ENCODE assay signal across 11 cellular contexts in genomic region chr4:102819588-102820365, GRCh38. TPM values are rescaled to one million over a fixed set of nuclear protein-coding genes. Genes with fewer than 3 reads are reported as not detected.
DNase-seq lines count a peak whose midpoint lies in the region; ATAC-seq and TF ChIP-seq lines count a peak whose summit lies in the region.
"Had no signal": no experiment of that assay in that cellular context is flagged by ENCODE, and none has a peak within 500 bp of the region (broad histone marks: within the 10 kb centered on the region; RNA-seq: fewer than 3 reads in every experiment).

No MANE protein-coding gene starts in this region.

- ATAC-seq in GM23338 (no peak), GM19463 (IDR thresholded peaks at IDR 0.05; ENCODE audit: unreplicated experiment) (no peak)

- peak overlapping the region; percentile 39 for H3K4me2 ChIP-seq in GM23338

- peaks cover 83% of the 10 kb centered on the region for H4K20me1 ChIP-seq in GM23338 (replicated peaks; ENCODE audit: insufficient read depth)

- H3K4me1 Mint-ChIP-seq in GM23338 = peaks cover 74% of the 10 kb centered on the region

- H3K4me1 ChIP-seq in GM23338 (ENCODE audit: insufficient read depth) = peaks cover 76% of the 10 kb centered on the region
- H3K4me1 ChIP-seq in endocrine pancreas (ENCODE audit: control insufficient read depth, insufficient read depth, low read length) = peaks cover 61% of the 10 kb centered on the region
- peaks cover 87 to 97% of the 10 kb centered on the region in 2 experiments for H3K4me1 ChIP-seq in neutrophil (ENCODE audit: control insufficient read depth in 1 of 2, insufficient read depth in 1 of 2, low read depth in 1 of 2, low read length in 1 of 2)
- H3K4me1 ChIP-seq in BE2C = no peaks in the 10 kb centered on the region

- H3K4me3 ChIP-seq in GM23338 (peak overlapping the region; percentile 4; the same call in 1 of the 2 replicates), endocrine pancreas (ENCODE audit: control insufficient read depth, insufficient read depth, low read length) (peak overlapping the region; percentile 35), neutrophil (ENCODE audit: low read depth in 1 of 2, low read length in 1 of 2) (peak overlapping the region in 1 of 2 experiments; percentile 35), BE2C (ENCODE audit: low read depth, low read length) (no peak overlapping the region)
- H3K4me3 ChIP-seq: tibial artery had no signal

- H3K36me3 Mint-ChIP-seq in GM23338 (ENCODE audit: low read depth) = peaks cover 39% of the 10 kb centered on the region; the same call in 2 of the 3 replicates

- H3K4me3 Mint-ChIP-seq in GM23338 = peak overlapping the region; percentile 23

- no peaks in the 10 kb centered on the region for H3K9me3 Mint-ChIP-seq in GM23338

- DNase-seq in GM23338 (ENCODE audit: low spot score) (no peak), T-helper 22 cell (ENCODE audit: low read depth) (peak; percentile 15), HEK293T (ENCODE audit: extremely low spot score) (no peak), NCI-H526 treated with DMSO at 0.1 percent for 48 hours (lab: John Stamatoyannopoulos, UW) (no peak), BE2C (no peak)
- DNase-seq: NCI-H2107, tibial artery had no signal

- peak overlapping the region; percentile 83 for H3K27ac Mint-ChIP-seq in GM23338

- TF ChIP-seq CTCF in GM23338 (conservative IDR thresholded peaks at IDR 0.05; ENCODE audit: low read depth in 2 of 2) = no peak
- TF ChIP-seq CTCF in neutrophil (IDR thresholded peaks at IDR 0.05) = no peak
- no peak for TF ChIP-seq CTCF in BE2C (IDR thresholded peaks at IDR 0.05; ENCODE audit: low read depth, low read length)

- POLR2A ChIA-PET in HEK293T (lab: Yijun Ruan, JAX) = no interaction called here

- no peaks in the 10 kb centered on the region for H3K27me3 Mint-ChIP-seq in GM23338 (ENCODE audit: insufficient read depth, low read depth, poor library complexity)

- no peaks in the 10 kb centered on the region for H3F3A ChIP-seq in GM23338 (replicated peaks; ENCODE audit: low read depth)

- peaks cover 100% of the 10 kb centered on the region for H3K79me2 ChIP-seq in GM23338 (replicated peaks; ENCODE audit: insufficient read depth)

- H3K9me3 ChIP-seq in endocrine pancreas (ENCODE audit: control insufficient read depth, low read length) = no peaks in the 10 kb centered on the region
- no peaks in the 10 kb centered on the region for H3K9me3 ChIP-seq in neutrophil
- H3K9me3 ChIP-seq in BE2C = no peaks in the 10 kb centered on the region
- H3K9me3 ChIP-seq: tibial artery had no signal

- H3K9ac ChIP-seq in endocrine pancreas (ENCODE audit: control insufficient read depth, insufficient read depth, low read length) = no peak overlapping the region

- H3K27me3 ChIP-seq in GM23338 (ENCODE audit: insufficient read depth) (no peaks in the 10 kb centered on the region), endocrine pancreas (ENCODE audit: control insufficient read depth, insufficient read depth, low read length) (no peaks in the 10 kb centered on the region), neutrophil (no peaks in the 10 kb centered on the region), BE2C (no peaks in the 10 kb centered on the region)
- H3K27me3 ChIP-seq: tibial artery had no signal

- H3K36me3 ChIP-seq in GM23338 (ENCODE audit: insufficient read depth) (no peaks in the 10 kb centered on the region; the same call in 1 of the 2 replicates), endocrine pancreas (ENCODE audit: control insufficient read depth, insufficient read depth, low read length) (no peaks in the 10 kb centered on the region), neutrophil (no peaks in the 10 kb centered on the region), BE2C (peaks cover 49% of the 10 kb centered on the region)
- H3K36me3 ChIP-seq: tibial artery had no signal

- CTCF ChIA-PET in HEK293T (lab: Yijun Ruan, JAX) = interaction anchor here (0.6 kb wide), 2 partner anchors 29 to 62 kb away, joined by 3 read pairs; no protein-coding TSS in a partner anchor

- H3K9me2 ChIP-seq in GM23338 (ENCODE audit: insufficient read depth) = no peaks in the 10 kb centered on the region

- no peak overlapping the region for H2AFZ ChIP-seq in GM23338

- H3K27ac ChIP-seq in GM23338 (ENCODE audit: low read depth) = no peak overlapping the region; the same call in 1 of the 2 replicates
- H3K27ac ChIP-seq in neutrophil = peak overlapping the region; percentile 54
- H3K27ac ChIP-seq: SK-N-MC had no signal

TF ChIP-seq in GM23338, 12 proteins besides CTCF, POLR2A, EP300 and RAD21 (continues in another document):
- TF ChIP-seq EZH2phosphoT487 (IDR thresholded peaks at IDR 0.05; ENCODE audit: unreplicated experiment) (no peak), ZNF331 (CRISPR knock-in tag; IDR thresholded peaks at IDR 0.05; ENCODE audit: low read depth) (no peak), JUNB (IDR thresholded peaks at IDR 0.05; ENCODE audit: unreplicated experiment) (no peak), ZNF114 (CRISPR knock-in tag; IDR thresholded peaks at IDR 0.05) (no peak), EZH2 (IDR thresholded peaks at IDR 0.05; ENCODE audit: low read depth, unreplicated experiment) (no peak), ETS1 (IDR thresholded peaks at IDR 0.05) (no peak), POLR2AphosphoS5 (IDR thresholded peaks at IDR 0.05; ENCODE audit: low read depth) (no peak)

TF ChIP-seq in HEK293T, 16 proteins besides CTCF, POLR2A, EP300 and RAD21:
- TF ChIP-seq ELF4 (IDR thresholded peaks at IDR 0.05) (no peak), FOXM1 (IDR thresholded peaks at IDR 0.05; ENCODE audit: borderline replicate concordance) (no peak), ARNT (IDR thresholded peaks at IDR 0.05) (no peak), NFRKB (IDR thresholded peaks at IDR 0.05) (no peak)

RNA-seq across cellular contexts. Expression of gene UBE2D3, which starts 7.6 kb away (rescaled TPM):
- total RNA-seq in GM23338 (2014; rRNA removed; shearing (Covaris generic)) = 470 and 498 TPM in 2 replicates
- 223 and 250 TPM in 2 replicates for polyA plus RNA-seq in GM23338 (2016; fragmentation: Nextera tagmentation; extraction: Ambion mirVana)
- 250 TPM for polyA plus RNA-seq in BE2C (2012; ENCODE audit: insufficient read depth, insufficient read length, low read depth)

RNA-seq across cellular contexts. Expression of gene CISD2, which starts 49.0 kb away (rescaled TPM):
- 34.1 and 39.0 TPM in 2 replicates for total RNA-seq in GM23338 (2014; rRNA removed; shearing (Covaris generic))
- polyA plus RNA-seq in GM23338 (2016; fragmentation: Nextera tagmentation; extraction: Ambion mirVana) = 96.6 and 102 TPM in 2 replicates
- polyA plus RNA-seq in BE2C (2012; ENCODE audit: insufficient read depth, insufficient read length, low read depth) = 39.9 TPM

RNA-seq across cellular contexts. Expression of gene MANBA, which starts 59.0 kb away (rescaled TPM):
- total RNA-seq in GM23338 (2014; rRNA removed; shearing (Covaris generic)) = 35.7 and 54.3 TPM in 2 replicates
- 13.2 and 13.5 TPM in 2 replicates for polyA plus RNA-seq in GM23338 (2016; fragmentation: Nextera tagmentation; extraction: Ambion mirVana)
- 4.9 TPM for polyA plus RNA-seq in BE2C (2012; ENCODE audit: insufficient read depth, insufficient read length, low read depth)
